ENCODE assay signal across 1 cellular context in the genomic region with DNA sequence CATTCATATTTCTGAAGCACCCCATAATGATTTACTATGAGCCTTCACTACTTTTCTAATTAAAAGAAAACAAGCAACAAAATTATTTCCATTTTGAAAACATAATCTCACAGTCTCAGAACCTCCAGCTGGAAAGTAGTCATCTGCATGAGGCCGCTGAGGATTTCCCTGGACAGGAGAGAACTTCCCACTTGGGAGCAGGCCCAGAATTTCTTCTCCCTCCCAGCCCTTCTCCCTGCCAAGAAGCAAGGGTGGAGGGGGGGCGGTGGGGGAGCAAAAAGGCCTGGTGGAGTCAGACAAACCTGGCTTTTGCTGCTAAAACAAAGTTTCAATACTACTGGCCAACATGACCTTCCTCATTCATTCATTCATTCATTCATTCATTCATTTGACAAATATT.
TF ChIP-seq lines count a peak whose summit lies in the region.

No MANE protein-coding gene starts in this region.

TF ChIP-seq in IMR-90, 13 proteins besides CTCF, POLR2A, EP300 and RAD21:
- TF ChIP-seq CEBPB (IDR thresholded peaks at IDR 0.05; ENCODE audit: low read depth, low read length), result no peak
- TF ChIP-seq NFE2L2 (IDR thresholded peaks at IDR 0.05; ENCODE audit: low read depth, low read length), result no peak
- TF ChIP-seq, protein P1, sequence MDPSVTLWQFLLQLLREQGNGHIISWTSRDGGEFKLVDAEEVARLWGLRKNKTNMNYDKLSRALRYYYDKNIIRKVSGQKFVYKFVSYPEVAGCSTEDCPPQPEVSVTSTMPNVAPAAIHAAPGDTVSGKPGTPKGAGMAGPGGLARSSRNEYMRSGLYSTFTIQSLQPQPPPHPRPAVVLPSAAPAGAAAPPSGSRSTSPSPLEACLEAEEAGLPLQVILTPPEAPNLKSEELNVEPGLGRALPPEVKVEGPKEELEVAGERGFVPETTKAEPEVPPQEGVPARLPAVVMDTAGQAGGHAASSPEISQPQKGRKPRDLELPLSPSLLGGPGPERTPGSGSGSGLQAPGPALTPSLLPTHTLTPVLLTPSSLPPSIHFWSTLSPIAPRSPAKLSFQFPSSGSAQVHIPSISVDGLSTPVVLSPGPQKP (IDR thresholded peaks at IDR 0.05; ENCODE audit: borderline replicate concordance, low read depth, low read length), result no peak
- TF ChIP-seq FOS (IDR thresholded peaks at IDR 0.05; ENCODE audit: low read depth, low read length), result no peak
- TF ChIP-seq RFX5 (IDR thresholded peaks at IDR 0.05; ENCODE audit: low read depth, low read length), result no peak
- no peak for TF ChIP-seq CHD1 (IDR thresholded peaks at IDR 0.05; ENCODE audit: low read depth, low read length)
- TF ChIP-seq MAFK (IDR thresholded peaks at IDR 0.05; ENCODE audit: low read depth, low read length), result no peak
- TF ChIP-seq MAZ (IDR thresholded peaks at IDR 0.05; ENCODE audit: borderline replicate concordance, low read depth, low read length), result no peak
- TF ChIP-seq MXI1 (IDR thresholded peaks at IDR 0.05; ENCODE audit: borderline replicate concordance, low read depth, low read length), result no peak
- no peak for TF ChIP-seq BHLHE40 (IDR thresholded peaks at IDR 0.05; ENCODE audit: low read depth, low read length)
